In the genomic region with DNA sequence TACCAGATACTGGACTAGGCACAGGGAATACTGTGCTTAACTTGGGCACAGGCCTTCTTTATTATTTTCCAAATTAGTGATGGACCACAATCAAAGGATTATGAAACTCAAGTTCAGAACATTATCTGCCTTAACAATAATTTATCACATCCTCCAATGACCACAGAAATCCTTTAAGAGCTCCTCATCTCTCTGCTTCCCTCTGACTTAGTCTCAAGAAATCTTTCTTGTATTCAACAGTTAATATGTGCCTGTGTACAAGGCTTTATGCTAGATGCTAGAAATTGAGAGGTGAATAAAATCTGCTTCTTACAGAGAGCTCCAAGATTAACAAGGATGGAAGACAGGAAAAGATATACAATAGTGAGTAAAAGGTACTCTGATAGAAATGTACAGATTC, we compare ENCODE assay signal across 24 cellular contexts. TPM values are rescaled to one million over a fixed set of nuclear protein-coding genes. Genes with fewer than 3 reads are reported as not detected.
DNase-seq lines count a peak whose midpoint lies in the region; ATAC-seq and TF ChIP-seq lines count a peak whose summit lies in the region.
"Had no signal": no experiment of that assay in that cellular context is flagged by ENCODE, and none has a peak within 500 bp of the region (broad histone marks: within the 10 kb centered on the region; RNA-seq: fewer than 3 reads in every experiment).

No MANE protein-coding gene starts in this region.

- H3K27ac ChIP-seq in heart left ventricle, result peak overlapping the region in 7 of 12 donors; percentile 6 to 59 (median 36)
- H3K27ac ChIP-seq in heart right ventricle, result peak overlapping the region in 4 of 10 donors; percentile 31 to 59 (median 46)
- H3K27ac ChIP-seq: parathyroid adenoma, VCaP had no signal

- DNase-seq in heart left ventricle, result no peak
- no peak for DNase-seq in heart right ventricle
- peak; percentile 6 for DNase-seq in adipocyte (ENCODE audit: low read depth)
- peak; percentile 41 for DNase-seq in iris pigment epithelial cell (ENCODE audit: low read depth)
- no peak for DNase-seq in SW480 (ENCODE audit: low spot score)
- no peak for DNase-seq in NCI-H345 (lab: John Stamatoyannopoulos, UW)
- DNase-seq in GM13977 (ENCODE audit: low spot score), result no peak
- DNase-seq: 8988T; activated CD4-positive, alpha-beta T cell treated with anti-CD3 and anti-CD28 coated beads, Interleukin-2, amount 10 ng/mL, durations not matched to agents 24 days and 14 days; activated gamma-delta T cell treated with Interleukin-2 at 50 U/mL for 16 hours; activated T-cell treated with anti-CD3 and anti-CD28 coated beads, Interleukin-2, amount 50 U/mL, for 4 hours; AML-193; CD4-positive, alpha-beta T cell; cerebellar nuclear complex; NCI-H1436; NCI-H446 treated with DMSO at 0.1 percent for 48 hours; stimulated activated CD4-positive, alpha-beta T cell treated with anti-CD3 and anti-CD28 coated beads, Interleukin-4, amount 100 ng/mL, for 4 hours; substantia nigra; T-helper 9 cell had no signal

- H3K4me1 ChIP-seq in heart left ventricle (peaks cover 0 to 34% (median 8%) of the 10 kb centered on the region in 12 donors), heart right ventricle (peaks cover 0 to 41% (median 12%) of the 10 kb centered on the region in 9 donors), adipocyte (ENCODE audit: control insufficient read depth, insufficient read depth, low read length) (peaks cover 29% of the 10 kb centered on the region)
- H3K4me1 ChIP-seq: parathyroid adenoma had no signal

- in situ Hi-C loops in GM13977 (cut with MboI; ENCODE audit: low pct_unique_long_range_greater_than_20kb, low sequenced_read_pairs, unreplicated experiment), result no loop called here

- ATAC-seq in heart left ventricle (no peak), heart right ventricle (no peak), HG03354 (IDR thresholded peaks at IDR 0.05; ENCODE audit: poor library complexity, severe bottlenecking, unreplicated experiment) (no peak)
- ATAC-seq: activated T-cell treated with anti-CD3 and anti-CD28 coated beads, Interleukin-2, amount 50 U/mL, for 4 hours; K562; stimulated activated memory B cell treated with anti-CD40 and anti-IgM and Interleukin-4, amounts not matched to agents 10 μg/mL and 1 μg/mL and 100 μg/mL, for 72 hours had no signal

- H3K36me3 ChIP-seq in heart left ventricle (no peaks in the 10 kb centered on the region), heart right ventricle (no peaks in the 10 kb centered on the region), adipocyte (ENCODE audit: control insufficient read depth, insufficient read depth, low read length, severe bottlenecking) (no peaks in the 10 kb centered on the region)

- no peaks in the 10 kb centered on the region for H3K27me3 ChIP-seq in heart left ventricle
- H3K27me3 ChIP-seq in heart right ventricle, result no peaks in the 10 kb centered on the region
- no peaks in the 10 kb centered on the region for H3K27me3 ChIP-seq in adipocyte (replicated peaks; ENCODE audit: control insufficient read depth, insufficient read depth, low read length)

- intact Hi-C loops in heart left ventricle (cut with DNase I) (loop anchor here in 1 of 10 donors (5.0 kb wide), 1 partner anchor 43 kb away; no protein-coding TSS in a partner anchor), heart right ventricle (cut with DNase I) (no loop called here)

- no peak for TF ChIP-seq POLR2A in heart left ventricle (IDR thresholded peaks at IDR 0.05)

- no peak overlapping the region for H3K4me3 ChIP-seq in heart left ventricle
- no peak overlapping the region for H3K4me3 ChIP-seq in heart right ventricle
- H3K4me3 ChIP-seq in adipocyte (ENCODE audit: low read length), result no peak overlapping the region
- H3K4me3 ChIP-seq: K562 had no signal

- H3K9ac ChIP-seq in adipocyte (ENCODE audit: low read length), result no peak overlapping the region
- H3K9ac ChIP-seq: parathyroid adenoma had no signal

- no peaks in the 10 kb centered on the region for H3K9me3 ChIP-seq in heart left ventricle
- H3K9me3 ChIP-seq in heart right ventricle, result no peaks in the 10 kb centered on the region
- no peaks in the 10 kb centered on the region for H3K9me3 ChIP-seq in adipocyte (ENCODE audit: control insufficient read depth, low read length)

- no peak for TF ChIP-seq CTCF in heart left ventricle (IDR thresholded peaks at IDR 0.05)
- TF ChIP-seq CTCF in heart right ventricle (IDR thresholded peaks at IDR 0.05), result no peak
- TF ChIP-seq CTCF in GM13977 (IDR thresholded peaks at IDR 0.05; ENCODE audit: extremely low read depth, insufficient read depth, missing control alignments), result no peak

RNA-seq across cellular contexts. Expression of a gene that starts 55.3 kb away (rescaled TPM):
- 10 to 100 TPM; 12.9 to 22.6 (median 19.1) TPM for total RNA-seq in heart left ventricle
- polyA plus RNA-seq in heart left ventricle, result 1 to 10 TPM; 5.6 to 5.7 TPM
- 10 to 100 TPM; 13.4 to 28.8 (median 19.3) TPM for total RNA-seq in heart right ventricle
- polyA plus RNA-seq in heart right ventricle, result 10 to 100 TPM in 1 of 2 donors, 1 to 10 TPM in 1; 3.0 to 13.1 TPM

Comparison
In these comparisons a context has a peak if more than half of its experiments do, and no peak if none do; other contexts are left out.
1. DNase-seq: peak in adipocyte (single experiment) and iris pigment epithelial cell (single experiment); none in heart left ventricle (0 of 5), heart right ventricle (0 of 2), SW480 (single experiment), NCI-H345 (single experiment) and GM13977 (single experiment).